Comparison of ENCODE assay signal across 11 cellular contexts in the genomic region with DNA sequence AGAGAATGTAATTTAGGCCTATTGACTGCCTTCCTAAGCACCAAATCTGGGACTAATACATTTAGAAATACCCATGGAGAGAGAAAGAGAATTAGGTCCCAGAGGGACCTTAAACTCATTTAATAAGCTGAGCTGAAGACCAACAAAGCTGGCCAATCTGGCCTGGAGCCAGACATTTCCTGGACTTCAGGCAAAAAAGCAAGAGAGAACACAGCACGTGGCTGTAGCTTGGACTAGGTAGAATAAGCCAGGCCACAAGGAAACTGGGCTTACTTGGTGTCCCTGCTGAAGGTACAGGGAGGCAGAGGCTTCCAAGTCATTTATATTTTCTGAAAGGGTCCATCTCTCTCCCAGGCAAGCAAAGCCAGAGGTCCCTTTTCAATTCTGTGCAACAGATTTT.
A peak's percentile ranks its signal among the peaks of the same experiment; 100 is the strongest.
DNase-seq lines count a peak whose midpoint lies in the region; ATAC-seq lines count a peak whose summit lies in the region.
"Had no signal": no experiment of that assay in that cellular context is flagged by ENCODE, and none has a peak within 500 bp of the region (broad histone marks: within the 10 kb centered on the region; RNA-seq: fewer than 3 reads in every experiment).

No MANE protein-coding gene starts in this region.

- intact Hi-C loops in Right ventricle myocardium inferior (cut with DNase I) (no loop called here), cardiac septum (cut with DNase I) (no loop called here)

- ATAC-seq in Right ventricle myocardium inferior (peak; percentile 73), HG02678 (IDR thresholded peaks at IDR 0.05; ENCODE audit: unreplicated experiment) (no peak), HG02970 (IDR thresholded peaks at IDR 0.05; ENCODE audit: low FRiP score, unreplicated experiment) (no peak)

- DNase-seq in Right ventricle myocardium inferior (ENCODE audit: missing footprints) = peak; percentile 59
- DNase-seq in cardiac septum (ENCODE audit: low spot score) = no peak
- peak; percentile 13 for DNase-seq in fibroblast of gingiva (ENCODE audit: low read depth)
- DNase-seq in midbrain (lab: John Stamatoyannopoulos, UW) = peak; percentile 74
- no peak for DNase-seq in occipital lobe (lab: John Stamatoyannopoulos, UW)
- no peak for DNase-seq in NCI-H146 (lab: John Stamatoyannopoulos, UW)
- DNase-seq: activated B cell treated with CpG ODN at 0.5 μM for 24 hours; activated T-cell treated with anti-CD3 and anti-CD28 coated beads, Interleukin-2, amount 50 U/mL, for 1 hour; EL had no signal

Comparison
In these comparisons a context has a peak if more than half of its experiments do, and no peak if none do; other contexts are left out.
1. DNase-seq: peak in Right ventricle myocardium inferior (single experiment), fibroblast of gingiva (single experiment) and midbrain (single experiment); none in cardiac septum (single experiment), occipital lobe (single experiment) and NCI-H146 (single experiment).